1 cellular context compared by ENCODE assay signal in genomic region chr1:24413350-24414163, GRCh38.
TF ChIP-seq lines count a peak whose summit lies in the region.

TSS of gene STPG1 (minus strand) at chr1:24413782. CDS start at chr1:24401388, 12,394 bp downstream.

TF ChIP-seq in HepG2, 621 proteins besides CTCF, POLR2A, EP300 and RAD21 (continued from another document and continues in another):
- TF ChIP-seq GPBP1L1 (CRISPR knock-in tag; IDR thresholded peaks at IDR 0.05) (no peak), ZNF687 (CRISPR knock-in tag; IDR thresholded peaks at IDR 0.05) (peak; percentile 78), ZNF589 (CRISPR knock-in tag; conservative IDR thresholded peaks at IDR 0.05) (no peak), ZNF34 (CRISPR knock-in tag; IDR thresholded peaks at IDR 0.05; ENCODE audit: borderline replicate concordance) (no peak), ZNF598 (CRISPR knock-in tag; IDR thresholded peaks at IDR 0.05; ENCODE audit: borderline replicate concordance) (no peak), ZNF557 (CRISPR knock-in tag; IDR thresholded peaks at IDR 0.05) (peak; percentile 70; the same call in 1 of the 2 replicates), ZNF652 (CRISPR knock-in tag; IDR thresholded peaks at IDR 0.05; ENCODE audit: borderline replicate concordance, low read depth) (no peak), ZNF781 (CRISPR knock-in tag; IDR thresholded peaks at IDR 0.05; ENCODE audit: borderline replicate concordance, not compliant biosample characterization) (peak; percentile 29), ZNF552 (CRISPR knock-in tag; IDR thresholded peaks at IDR 0.05; ENCODE audit: borderline replicate concordance) (no peak), TIGD3 (CRISPR knock-in tag; IDR thresholded peaks at IDR 0.05; ENCODE audit: borderline replicate concordance) (no peak), SMARCE1 (IDR thresholded peaks at IDR 0.05; ENCODE audit: borderline replicate concordance) (no peak), YEATS4 (CRISPR knock-in tag; IDR thresholded peaks at IDR 0.05; ENCODE audit: borderline replicate concordance) (peak; percentile 53; the same call in 1 of the 2 replicates), ZNF776 (CRISPR knock-in tag; IDR thresholded peaks at IDR 0.05) (peak; percentile 46; the same call in 1 of the 2 replicates), XRCC5 (optimal IDR thresholded peaks at IDR 0.05; ENCODE audit: low read length) (no peak), ZBTB38 (CRISPR knock-in tag; IDR thresholded peaks at IDR 0.05) (peak; percentile 50; the same call in 1 of the 2 replicates), ZFY (CRISPR knock-in tag; IDR thresholded peaks at IDR 0.05) (peak; percentile 70), EEA1 (CRISPR knock-in tag; IDR thresholded peaks at IDR 0.05; ENCODE audit: borderline replicate concordance) (no peak), ZNF564 (CRISPR knock-in tag; IDR thresholded peaks at IDR 0.05) (no peak), DBP (CRISPR knock-in tag; IDR thresholded peaks at IDR 0.05; ENCODE audit: not compliant biosample characterization) (no peak), ZNF333 (CRISPR knock-in tag; IDR thresholded peaks at IDR 0.05; ENCODE audit: borderline replicate concordance) (no peak), ZNF609 (CRISPR knock-in tag; IDR thresholded peaks at IDR 0.05; ENCODE audit: borderline replicate concordance) (no peak), KDM5B (CRISPR knock-in tag; IDR thresholded peaks at IDR 0.05; ENCODE audit: borderline replicate concordance) (peak; percentile 78; the same call in 1 of the 2 replicates), ZNF354B (CRISPR knock-in tag; IDR thresholded peaks at IDR 0.05) (no peak), ARHGAP35 (CRISPR knock-in tag; IDR thresholded peaks at IDR 0.05; ENCODE audit: borderline replicate concordance) (no peak), CENPX (CRISPR knock-in tag; IDR thresholded peaks at IDR 0.05) (no peak), THAP11 (CRISPR knock-in tag; IDR thresholded peaks at IDR 0.05) (peak; percentile 21; the same call in 1 of the 2 replicates), SKI (IDR thresholded peaks at IDR 0.05; ENCODE audit: partially characterized antibody) (no peak), POLR2AphosphoS2 (IDR thresholded peaks at IDR 0.05; ENCODE audit: low read depth, low read length) (no peak), RFX5 (IDR thresholded peaks at IDR 0.05; ENCODE audit: low read depth, low read length) (no peak), ETV5 (CRISPR knock-in tag; IDR thresholded peaks at IDR 0.05; ENCODE audit: borderline replicate concordance) (peak; percentile 73), ZNF337 (CRISPR knock-in tag; IDR thresholded peaks at IDR 0.05; ENCODE audit: borderline replicate concordance, low read depth) (no peak), ZNF383 (CRISPR knock-in tag; IDR thresholded peaks at IDR 0.05; ENCODE audit: borderline replicate concordance) (no peak), ZNF780A (CRISPR knock-in tag; IDR thresholded peaks at IDR 0.05) (no peak), CC2D1A (CRISPR knock-in tag; IDR thresholded peaks at IDR 0.05) (no peak), ZBTB2 (CRISPR knock-in tag; IDR thresholded peaks at IDR 0.05; ENCODE audit: low read depth) (no peak), THAP8 (CRISPR knock-in tag; IDR thresholded peaks at IDR 0.05; ENCODE audit: borderline replicate concordance) (no peak), ZNF891 (CRISPR knock-in tag; IDR thresholded peaks at IDR 0.05) (no peak), PREB (CRISPR knock-in tag; IDR thresholded peaks at IDR 0.05) (no peak), ZFP1 (CRISPR knock-in tag; IDR thresholded peaks at IDR 0.05) (no peak), NPAS2 (CRISPR knock-in tag; IDR thresholded peaks at IDR 0.05; ENCODE audit: borderline replicate concordance) (no peak), SP5 (CRISPR knock-in tag; IDR thresholded peaks at IDR 0.05; ENCODE audit: borderline replicate concordance, low read depth) (no peak), ZNF558 (CRISPR knock-in tag; IDR thresholded peaks at IDR 0.05; ENCODE audit: borderline replicate concordance) (no peak), ZFP36L1 (CRISPR knock-in tag; IDR thresholded peaks at IDR 0.05) (no peak), JUNB (CRISPR knock-in tag; IDR thresholded peaks at IDR 0.05; ENCODE audit: borderline replicate concordance) (no peak), ZNF260 (CRISPR knock-in tag; IDR thresholded peaks at IDR 0.05; ENCODE audit: borderline replicate concordance, low read depth) (no peak), ATF4 (CRISPR knock-in tag; IDR thresholded peaks at IDR 0.05) (peak in 1 of 2 experiments; percentile 55; a peak in 1 of 4 replicates), NFE2 (CRISPR knock-in tag; IDR thresholded peaks at IDR 0.05) (no peak), EED (CRISPR knock-in tag; IDR thresholded peaks at IDR 0.05) (peak; percentile 39; the same call in 1 of the 2 replicates), ZNF280B (CRISPR knock-in tag; IDR thresholded peaks at IDR 0.05; ENCODE audit: borderline replicate concordance) (no peak)
